13 cellular contexts compared by ENCODE assay signal in the genomic region with DNA sequence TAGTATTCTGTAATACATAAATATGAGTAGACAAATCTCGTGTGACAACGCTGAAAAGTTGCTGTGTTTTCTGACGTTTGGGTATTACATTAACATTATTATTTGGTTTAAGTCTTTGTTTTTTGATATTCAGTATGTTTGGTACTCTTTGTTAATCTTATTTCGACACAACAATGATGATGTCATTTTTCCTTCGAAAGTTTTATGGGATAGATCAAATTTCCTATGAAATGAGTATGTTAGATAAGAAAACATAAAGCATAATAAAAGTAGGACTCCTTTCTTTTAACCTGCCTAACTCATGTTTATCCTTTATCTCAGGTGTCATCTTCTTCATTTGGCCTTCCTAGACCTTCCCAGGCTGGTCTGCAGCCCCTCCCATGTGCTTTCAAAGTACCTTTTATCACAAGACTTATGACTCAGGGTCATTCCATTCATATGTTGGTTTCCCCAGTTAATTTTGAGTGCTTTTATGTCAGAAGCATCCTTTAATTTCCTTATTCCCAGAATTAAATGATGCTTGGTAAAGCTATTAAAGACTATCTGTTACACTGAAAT.
DNase-seq lines count a peak whose midpoint lies in the region; ATAC-seq and TF ChIP-seq lines count a peak whose summit lies in the region.
"Had no signal": no experiment of that assay in that cellular context is flagged by ENCODE, and none has a peak within 500 bp of the region (broad histone marks: within the 10 kb centered on the region; RNA-seq: fewer than 3 reads in every experiment).

No MANE protein-coding gene starts in this region.

- H3K9ac ChIP-seq in adipocyte (ENCODE audit: low read length): no peak overlapping the region

- H3K36me3 ChIP-seq in adipocyte (ENCODE audit: control insufficient read depth, insufficient read depth, low read length, severe bottlenecking) (no peaks in the 10 kb centered on the region), stomach (no peaks in the 10 kb centered on the region)
- H3K36me3 ChIP-seq: HAP-1 had no signal

- H3K4me1 ChIP-seq in adipocyte (ENCODE audit: control insufficient read depth, insufficient read depth, low read length) (peaks cover 84% of the 10 kb centered on the region), stomach (peaks cover 16 to 78% (median 63%) of the 10 kb centered on the region in 4 donors)

- peak overlapping the region in 4 of 5 donors; percentile 73 to 84 (median 78) for H3K27ac ChIP-seq in stomach

- intact Hi-C loops in stomach (cut with DNase I; ENCODE audit: low total_unique reads): no loop called here

- TF ChIP-seq CTCF in stomach (IDR thresholded peaks at IDR 0.05): no peak

- H3K4me3 ChIP-seq in adipocyte (ENCODE audit: low read length) (no peak overlapping the region), stomach (no peak overlapping the region)
- H3K4me3 ChIP-seq: HAP-1 had no signal

- no peaks in the 10 kb centered on the region for H3K27me3 ChIP-seq in adipocyte (replicated peaks; ENCODE audit: control insufficient read depth, insufficient read depth, low read length)
- H3K27me3 ChIP-seq in stomach: no peaks in the 10 kb centered on the region

- 64 to 77% (median 70%) methylated on average over 5 of the region's 5 CpGs for WGBS in stomach, 5 donors

- peak; percentile 43 for DNase-seq in HK-2 (ENCODE audit: unreplicated experiment)
- DNase-seq in adipocyte (ENCODE audit: low read depth): peak; percentile 70
- DNase-seq in glomerular visceral epithelial cell (ENCODE audit: extremely low spot score): peak; percentile 69
- DNase-seq in stomach: no peak
- DNase-seq in NAMALWA (ENCODE audit: low spot score): no peak
- no peak for DNase-seq in effector CD4-positive, alpha-beta T cell
- no peak for DNase-seq in KG1 (lab: John Stamatoyannopoulos, UW)
- DNase-seq: activated T-cell treated with anti-CD3 and anti-CD28 coated beads, Interleukin-2, amount 50 U/mL, for 1 hour; dermis blood vessel endothelial cell; NCI-H524 treated with DMSO at 0.1 percent for 48 hours; stimulated activated CD8-positive, alpha-beta memory T cell treated with anti-CD3 and anti-CD28 coated beads, Interleukin-4, amount 100 ng/mL, for 48 hours had no signal

- no peak for TF ChIP-seq EP300 in stomach (IDR thresholded peaks at IDR 0.05)

- H3K9me3 ChIP-seq in adipocyte (ENCODE audit: control insufficient read depth, low read length) (no peaks in the 10 kb centered on the region), stomach (no peaks in the 10 kb centered on the region)
- H3K9me3 ChIP-seq: HAP-1 had no signal

- TF ChIP-seq POLR2A in stomach (IDR thresholded peaks at IDR 0.05): no peak

- no peak for ATAC-seq in HG03469 (IDR thresholded peaks at IDR 0.05; ENCODE audit: unreplicated experiment)

Comparison
In these comparisons a context has a peak if more than half of its experiments do, and no peak if none do; other contexts are left out.
1. DNase-seq: peak in HK-2 (single experiment), adipocyte (single experiment) and glomerular visceral epithelial cell (single experiment); none in stomach (single experiment), NAMALWA (single experiment), effector CD4-positive, alpha-beta T cell (single experiment) and KG1 (single experiment).